Comparison of ENCODE assay signal across 23 cellular contexts in genomic region chr19:19094513-19094912, GRCh38. TPM values are rescaled to one million over a fixed set of nuclear protein-coding genes. Genes with fewer than 3 reads are reported as not detected.
DNase-seq lines count a peak whose midpoint lies in the region; ATAC-seq and TF ChIP-seq lines count a peak whose summit lies in the region.
"Had no signal": no experiment of that assay in that cellular context is flagged by ENCODE, and none has a peak within 500 bp of the region (broad histone marks: within the 10 kb centered on the region; RNA-seq: fewer than 3 reads in every experiment).

No MANE protein-coding gene starts in this region.

- H3K9me3 ChIP-seq in T-helper 17 cell (ENCODE audit: control insufficient read depth, low read length, poor library complexity, severe bottlenecking) (no peaks in the 10 kb centered on the region), liver (ENCODE audit: control insufficient read depth in 4 of 4, low read length in 3 of 4) (no peaks in the 10 kb centered on the region), thyroid gland (no peaks in the 10 kb centered on the region)
- H3K9me3 ChIP-seq: HAP-1 had no signal

- no peaks in the 10 kb centered on the region for H3K36me3 Mint-ChIP-seq in T-helper 17 cell (ENCODE audit: low read depth)

- H3K27ac ChIP-seq in liver (ENCODE audit: low read depth in 1 of 2, low read length in 2 of 2) (peak overlapping the region in 1 of 2 donors; percentile 44), thyroid gland (peak overlapping the region; percentile 51 to 97 (median 87))
- H3K27ac ChIP-seq: RWPE1 had no signal

- H3K4me3 Mint-ChIP-seq in T-helper 17 cell = no peak overlapping the region
- H3K4me3 Mint-ChIP-seq: CD8-positive, alpha-beta memory T cell; HFFc6 had no signal

- no peak overlapping the region for H3K9ac ChIP-seq in liver (ENCODE audit: low read depth in 1 of 2, low read length in 2 of 2)

- TF ChIP-seq POLR2A in thyroid gland (IDR thresholded peaks at IDR 0.05) = no peak
- TF ChIP-seq POLR2A in GM18505 (IDR thresholded peaks at IDR 0.05; ENCODE audit: borderline replicate concordance, extremely low read depth, insufficient read depth, insufficient read length) = no peak

- H3K27me3 ChIP-seq in H7 (ENCODE audit: control insufficient read depth, insufficient read depth, low read length) = no peaks in the 10 kb centered on the region
- no peaks in the 10 kb centered on the region for H3K27me3 ChIP-seq in liver (ENCODE audit: control insufficient read depth in 4 of 4, insufficient read depth in 4 of 4, low read length in 3 of 4)
- no peaks in the 10 kb centered on the region for H3K27me3 ChIP-seq in thyroid gland

- H3K4me3 ChIP-seq in H7 (ENCODE audit: insufficient read depth, low read depth, low read length) (no peak overlapping the region), liver (ENCODE audit: low read depth in 1 of 3, low read length in 3 of 3) (no peak overlapping the region), thyroid gland (replicated peaks in 1 of 3) (no peak overlapping the region)
- H3K4me3 ChIP-seq: HAP-1 had no signal

- 69% methylated on average over 7 of the region's 7 CpGs for WGBS in liver
- WGBS in thyroid gland, 2 donors = 87 to 91% methylated on average over 7 of the region's 7 CpGs

- peak; percentile 19 for DNase-seq in H7
- DNase-seq in T-helper 17 cell = no peak
- DNase-seq in thyroid gland = no peak
- no peak for DNase-seq in stimulated activated CD4-positive, alpha-beta T cell treated with anti-CD3 and anti-CD28 coated beads, Interleukin-12 subunit alpha, Interleukin-12 subunit beta, amount 100 ng/mL, for 4 hours
- DNase-seq: AML-193; C1 segment of cervical spinal cord; CD8-positive, alpha-beta memory T cell; DMS 273 treated with DMSO at 0.1 percent for 48 hours; DND-41; HFFc6; NCI-H1048; NCI-H1417; NCI-H1694; NCI-H2029 treated with DMSO at 0.1 percent for 48 hours; NCI-H446 treated with DMSO at 0.1 percent for 48 hours; NCI-H526; SHP77 treated with DMSO at 0.1 percent for 48 hours had no signal

- H3K4me1 Mint-ChIP-seq in T-helper 17 cell = peaks cover 4% of the 10 kb centered on the region
- H3K4me1 Mint-ChIP-seq: CD8-positive, alpha-beta memory T cell had no signal

- H3K4me1 ChIP-seq in liver (ENCODE audit: control insufficient read depth in 4 of 4, insufficient read depth in 4 of 4, low read length in 3 of 4) (peaks cover 8 to 44% (median 31%) of the 10 kb centered on the region in 4 donors), thyroid gland (peaks cover 36 to 56% of the 10 kb centered on the region in 2 donors)

- H3K27ac Mint-ChIP-seq in T-helper 17 cell = peak overlapping the region; percentile 43
- H3K27ac Mint-ChIP-seq: CD8-positive, alpha-beta memory T cell; HFFc6 had no signal

- intact Hi-C loops in thyroid gland (cut with DNase I) = no loop called here

- no peak for TF ChIP-seq CTCF in liver (IDR thresholded peaks at IDR 0.05; ENCODE audit: low read depth, low read length, missing input control)
- no peak for TF ChIP-seq CTCF in thyroid gland (IDR thresholded peaks at IDR 0.05)

- no peaks in the 10 kb centered on the region for H3K27me3 Mint-ChIP-seq in T-helper 17 cell
- H3K27me3 Mint-ChIP-seq: CD8-positive, alpha-beta memory T cell had no signal

- no peaks in the 10 kb centered on the region for H3K36me3 ChIP-seq in H7 (replicated peaks; ENCODE audit: control insufficient read depth, insufficient read depth, low read length)
- peaks cover 0 to 4% (median 0%) of the 10 kb centered on the region in 4 donors for H3K36me3 ChIP-seq in liver (ENCODE audit: control insufficient read depth in 4 of 4, insufficient read depth in 3 of 4, low read depth in 1 of 4, low read length in 3 of 4)
- H3K36me3 ChIP-seq in thyroid gland = peaks cover 0 to 3% of the 10 kb centered on the region in 2 donors
- H3K36me3 ChIP-seq: HAP-1 had no signal

- no peak for ATAC-seq in T-helper 17 cell
- no peak for ATAC-seq in GM18505 (IDR thresholded peaks at IDR 0.05; ENCODE audit: unreplicated experiment)
- no peak for ATAC-seq in HG03442 (IDR thresholded peaks at IDR 0.05; ENCODE audit: unreplicated experiment)
- ATAC-seq: Panc1 had no signal

- TF ChIP-seq RAD21 in liver (IDR thresholded peaks at IDR 0.05) = no peak

TF ChIP-seq in liver, 16 proteins besides CTCF, POLR2A, EP300 and RAD21:
- TF ChIP-seq SP1 (IDR thresholded peaks at IDR 0.05) (peak; percentile 31), HNF4G (IDR thresholded peaks at IDR 0.05) (no peak), FOXA1 (IDR thresholded peaks at IDR 0.05) (no peak), HNF4A (conservative IDR thresholded peaks at IDR 0.05) (peak in 1 of 2 donors; percentile 43), REST (IDR thresholded peaks at IDR 0.05) (no peak), ZBTB33 (IDR thresholded peaks at IDR 0.05) (no peak), MAX (IDR thresholded peaks at IDR 0.05) (no peak), ATF3 (IDR thresholded peaks at IDR 0.05) (no peak), GABPA (IDR thresholded peaks at IDR 0.05 in 1 of 2, conservative IDR thresholded peaks at IDR 0.05 in 1 of 2) (no peak), JUND (IDR thresholded peaks at IDR 0.05) (no peak), NR2F2 (IDR thresholded peaks at IDR 0.05) (no peak), FOXA2 (IDR thresholded peaks at IDR 0.05) (no peak), YY1 (IDR thresholded peaks at IDR 0.05) (peak; percentile 10), RXRA (IDR thresholded peaks at IDR 0.05) (no peak), TAF1 (conservative IDR thresholded peaks at IDR 0.05) (no peak), EGR1 (IDR thresholded peaks at IDR 0.05; ENCODE audit: low read depth in 2 of 2) (no peak)
TF ChIP-seq in liver: peak in this region for 3.

RNA-seq across cellular contexts. Expression of gene SLC25A42, which starts 30.7 kb away (rescaled TPM):
- total RNA-seq in H7 (2014; rRNA removed; shearing (Covaris generic)) = 4.8 and 8.0 TPM in 2 replicates
- total RNA-seq in T-helper 17 cell (10 to 100 TPM; 17.1 to 18.9 TPM), liver (10 to 100 TPM; 24.7 to 79.7 TPM), thyroid gland (10 to 100 TPM; 28.0 to 43.9 (median 33.9) TPM)
- polyA plus RNA-seq in liver = 10 to 100 TPM; 40.7 to 89.6 TPM

RNA-seq across cellular contexts. Expression of gene TMEM161A, which starts 43.8 kb away (rescaled TPM):
- total RNA-seq in H7 (2014; rRNA removed; shearing (Covaris generic)) = 26.6 and 36.3 TPM in 2 replicates
- total RNA-seq in T-helper 17 cell (10 to 100 TPM; 13.1 to 13.7 TPM), liver (10 to 100 TPM; 13.1 to 22.7 TPM), thyroid gland (10 to 100 TPM; 29.6 to 37.8 (median 33.1) TPM)
- polyA plus RNA-seq in liver = 10 to 100 TPM; 25.3 to 27.1 TPM
